In the genomic region with DNA sequence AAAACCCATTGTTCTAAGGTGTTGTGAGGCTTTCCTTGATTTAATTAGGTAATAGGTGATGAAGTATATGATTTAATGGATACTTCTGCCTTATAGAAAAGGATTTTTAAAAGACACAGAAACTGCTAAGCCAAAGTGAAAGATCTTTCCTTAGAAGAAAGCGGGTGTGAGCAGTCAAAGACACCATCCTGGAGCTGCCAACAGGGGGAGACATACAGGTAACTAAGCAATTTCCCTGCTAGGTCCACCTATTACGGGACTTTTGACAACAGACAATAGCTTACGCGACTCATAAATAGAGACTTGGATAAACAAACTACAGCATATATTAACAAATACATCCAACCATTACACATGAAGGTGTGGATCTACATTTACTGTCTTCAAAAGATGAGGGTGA, we compare ENCODE assay signal across 9 cellular contexts.
DNase-seq lines count a peak whose midpoint lies in the region; ATAC-seq and TF ChIP-seq lines count a peak whose summit lies in the region.
"Had no signal": no experiment of that assay in that cellular context is flagged by ENCODE, and none has a peak within 500 bp of the region (broad histone marks: within the 10 kb centered on the region; RNA-seq: fewer than 3 reads in every experiment).

No MANE protein-coding gene starts in this region.

- no peak overlapping the region for H3K27ac ChIP-seq in Panc1 (ENCODE audit: low read length)
- H3K27ac ChIP-seq: coronary artery had no signal

- DNase-seq in AG10803 (ENCODE audit: low read depth) = no peak
- no peak for DNase-seq in Panc1 (ENCODE audit: low read depth, low spot score)
- DNase-seq in fibroblast of the aortic adventitia (ENCODE audit: low read depth) = no peak
- DNase-seq in CD1c-positive myeloid dendritic cell (ENCODE audit: extremely low spot score) = no peak
- DNase-seq in islet precursor cell = no peak

- CTCF ChIA-PET in Panc1 (lab: Charles Lee) = no interaction called here

- TF ChIP-seq CTCF in AG10803 (conservative IDR thresholded peaks at IDR 0.05; ENCODE audit: low read length) (peak; percentile 45), GM12872 (IDR thresholded peaks at IDR 0.05; ENCODE audit: insufficient read depth, low read depth, low read length) (peak; percentile 58; the same call in 2 of the 3 replicates), Panc1 (IDR thresholded peaks at IDR 0.05) (peak; percentile 67), fibroblast of the aortic adventitia (IDR thresholded peaks at IDR 0.05; ENCODE audit: insufficient read depth, low read length) (peak; percentile 14)

- intact Hi-C loops in Panc1 (cut with micrococcal nuclease; ENCODE audit: unreplicated experiment) = no loop called here

- in situ Hi-C loops in Panc1 (cut with HindIII; ENCODE audit: low pct_unique_long_range_greater_than_20kb, low sequenced_read_pairs) = no loop called here

- H3K36me3 ChIP-seq in Panc1 (ENCODE audit: control insufficient read depth, insufficient read depth, low read length) = no peaks in the 10 kb centered on the region

- ATAC-seq in Panc1 (no peak), HG02884 (IDR thresholded peaks at IDR 0.05; ENCODE audit: unreplicated experiment) (no peak), HG03135 (IDR thresholded peaks at IDR 0.05; ENCODE audit: unreplicated experiment) (no peak)

- no peak overlapping the region for H3K4me3 ChIP-seq in AG10803 (ENCODE audit: low read length)
- H3K4me3 ChIP-seq in Panc1 (ENCODE audit: low read depth in 2 of 2, low read length in 2 of 2) = no peak overlapping the region
- H3K4me3 ChIP-seq in fibroblast of the aortic adventitia (ENCODE audit: low read depth, low read length) = no peak overlapping the region
- H3K4me3 ChIP-seq: coronary artery had no signal

- no peaks in the 10 kb centered on the region for H3K27me3 ChIP-seq in Panc1 (ENCODE audit: control insufficient read depth, insufficient read depth, low read length)

- no peaks in the 10 kb centered on the region for H3K4me1 ChIP-seq in Panc1 (ENCODE audit: control insufficient read depth, insufficient read depth, low read length)

- no TSS peak for BruUV-seq in Panc1 (replicated peaks; lab: Mats Ljungman, UMichigan)

- H3K9me3 ChIP-seq in Panc1 (ENCODE audit: control insufficient read depth, insufficient read depth, low read depth, low read length) = no peaks in the 10 kb centered on the region

- POLR2A ChIA-PET in Panc1 (lab: Charles Lee) = no interaction called here

Comparison
In these comparisons a context has a peak if more than half of its experiments do, and no peak if none do; other contexts are left out.
1. CTCF ChIP-seq: peak in every context shown above with its lines; median percentile 67 in Panc1; 58 in GM12872; 45 in AG10803; 14 in fibroblast of the aortic adventitia.